Comparison of ENCODE assay signal across 10 cellular contexts in genomic region chr1:116854294-116854693, GRCh38. TPM values are rescaled to one million over a fixed set of nuclear protein-coding genes. Genes with fewer than 3 reads are reported as not detected.
DNase-seq lines count a peak whose midpoint lies in the region; ATAC-seq and TF ChIP-seq lines count a peak whose summit lies in the region.
"Had no signal": no experiment of that assay in that cellular context is flagged by ENCODE, and none has a peak within 500 bp of the region (broad histone marks: within the 10 kb centered on the region; RNA-seq: fewer than 3 reads in every experiment).

No MANE protein-coding gene starts in this region.

- H3K27ac ChIP-seq in Peyer's patch, result peak overlapping the region in 1 of 4 donors; percentile 41
- H3K27ac ChIP-seq in endodermal cell (ENCODE audit: low read depth, low read length), result no peak overlapping the region

- TF ChIP-seq CTCF in HFFc6 (IDR thresholded peaks at IDR 0.05) (peak; percentile 14; the same call in 1 of the 2 replicates), Peyer's patch (IDR thresholded peaks at IDR 0.05) (peak in 4 of 6 experiments; percentile 9 to 32 (median 26)), endodermal cell (conservative IDR thresholded peaks at IDR 0.05) (no peak)

- no peaks in the 10 kb centered on the region for H3K36me3 ChIP-seq in Peyer's patch
- no peaks in the 10 kb centered on the region for H3K36me3 ChIP-seq in endodermal cell (ENCODE audit: control insufficient read depth, insufficient read depth, low read length)
- H3K36me3 ChIP-seq in neuron (ENCODE audit: insufficient read depth, low read length), result no peaks in the 10 kb centered on the region

- peak overlapping the region; percentile 78; the same call in 1 of the 2 replicates for H3K4me3 Mint-ChIP-seq in HFFc6
- H3K4me3 Mint-ChIP-seq in endodermal cell, result peak overlapping the region; percentile 32

- WGBS in endodermal cell (ENCODE audit: insufficient coverage in 1 of 2, insufficient read length in 1 of 2), 2 experiments, result 86 to 100% methylated on average over 1 to 2 of the region's 2 CpGs

- no peak overlapping the region for H3K9ac ChIP-seq in endodermal cell (ENCODE audit: extremely low read depth, low read length, poor library complexity, severe bottlenecking)

- H3K36me3 Mint-ChIP-seq in HFFc6 (ENCODE audit: low read depth) (0 out of 2 replicates have a peak, but pooled peaks cover 4% of the 10 kb centered on the region), endodermal cell (ENCODE audit: low read depth) (no peaks in the 10 kb centered on the region)

- H3K27ac Mint-ChIP-seq in HFFc6 (no peak overlapping the region), endodermal cell (peak overlapping the region; percentile 94)

- no peak for DNase-seq in HFFc6
- DNase-seq in Peyer's patch, result no peak
- DNase-seq in endodermal cell, result no peak
- no peak for DNase-seq in NCI-H446 (lab: John Stamatoyannopoulos, UW)
- DNase-seq in NCI-H82 (lab: John Stamatoyannopoulos, UW), result no peak
- DNase-seq in GM19240 (ENCODE audit: insufficient read length, low spot score), result no peak
- DNase-seq: activated CD4-positive, alpha-beta T cell treated with anti-CD3 and anti-CD28 coated beads for 4 hours; NCI-H1105 had no signal

- H3K9me3 Mint-ChIP-seq in HFFc6, result no peaks in the 10 kb centered on the region
- H3K9me3 Mint-ChIP-seq in endodermal cell, result no peaks in the 10 kb centered on the region

- H2AFZ ChIP-seq in neuron (ENCODE audit: low read depth, low read length), result peak overlapping the region; percentile 52

- H3K4me3 ChIP-seq in Peyer's patch (no peak overlapping the region), endodermal cell (ENCODE audit: low read length) (peak overlapping the region; percentile 19), neuron (ENCODE audit: low read length) (no peak overlapping the region)

- peaks cover 66% of the 10 kb centered on the region for H3K4me1 Mint-ChIP-seq in HFFc6 (ENCODE audit: low read depth)
- peaks cover 42% of the 10 kb centered on the region for H3K4me1 Mint-ChIP-seq in endodermal cell

- H3K9me3 ChIP-seq in Peyer's patch (no peaks in the 10 kb centered on the region), endodermal cell (ENCODE audit: control insufficient read depth, low read length) (no peaks in the 10 kb centered on the region), neuron (ENCODE audit: low read length) (no peaks in the 10 kb centered on the region)

- H3K27me3 ChIP-seq in Peyer's patch, result no peaks in the 10 kb centered on the region
- no peaks in the 10 kb centered on the region for H3K27me3 ChIP-seq in endodermal cell (ENCODE audit: control insufficient read depth, insufficient read depth, low read length, poor library complexity, severe bottlenecking)
- no peaks in the 10 kb centered on the region for H3K27me3 ChIP-seq in neuron (ENCODE audit: insufficient read depth, low read length)

- ATAC-seq in GM21528 (IDR thresholded peaks at IDR 0.05; ENCODE audit: low FRiP score, unreplicated experiment), result no peak

- H3K27me3 Mint-ChIP-seq in HFFc6 (ENCODE audit: insufficient read depth) (0 out of 2 replicates have a peak, but pooled peaks cover 3% of the 10 kb centered on the region), endodermal cell (ENCODE audit: insufficient read depth) (no peaks in the 10 kb centered on the region)

- H3K4me1 ChIP-seq in Peyer's patch (peaks cover 0 to 33% (median 5%) of the 10 kb centered on the region in 4 donors), endodermal cell (ENCODE audit: control insufficient read depth, insufficient read depth, low read length) (peaks cover 10% of the 10 kb centered on the region), neuron (ENCODE audit: insufficient read depth, low read length) (peaks cover 33% of the 10 kb centered on the region)

- no peak for TF ChIP-seq POLR2A in Peyer's patch (IDR thresholded peaks at IDR 0.05)

RNA-seq across cellular contexts. Expression of gene PTGFRN, which starts 55.4 kb away (rescaled TPM):
- total RNA-seq in HFFc6 (2021; fragmentation: NEBNext Ultra II Directional; extraction: Animal tissue kit (Norgen Biotek cat#: 25700)), result under 1 TPM in 1 of 6 experiments, not detected in 5; 0.14 TPM
- total RNA-seq in Peyer's patch, result 10 to 100 TPM; 20.6 to 66.6 (median 54.3) TPM
- 10 to 100 TPM; 41.6 to 43.2 TPM for total RNA-seq in endodermal cell
- polyA plus RNA-seq in endodermal cell (2013, experiment 1 of 2), result 46.4 TPM
- polyA plus RNA-seq in endodermal cell (2013, experiment 2 of 2), result 42.7 TPM

Comparison
In these comparisons a context has a peak if more than half of its experiments do, and no peak if none do; other contexts are left out.
1. RNA of gene PTGFRN, which starts 55.4 kb away (total RNA-seq): 20.6 to 66.6 TPM in Peyer's patch and 41.6 to 43.2 TPM in endodermal cell; 0.14 TPM in HFFc6; every median in the first group is over 10 times any median in the second.